Comparison of ENCODE assay signal across 31 cellular contexts in genomic region chr4:119529788-119530187, GRCh38.
"Had no signal": no experiment of that assay in that cellular context is flagged by ENCODE, and none has a peak within 500 bp of the region (broad histone marks: within the 10 kb centered on the region; RNA-seq: fewer than 3 reads in every experiment).

No MANE protein-coding gene starts in this region.

- H3K9me3 ChIP-seq: body of pancreas, esophagus squamous epithelium had no signal

- ATAC-seq: activated CD4-positive, alpha-beta T cell treated with anti-CD3 and anti-CD28 coated beads for 36 hours; activated naive CD4-positive, alpha-beta T cell treated with anti-CD3 and anti-CD28 coated beads, Interleukin-2, amount 50 U/mL, for 72 hours; activated T-cell treated with anti-CD3 and anti-CD28 coated beads, Interleukin-2, amount 50 U/mL, for 72 hours; body of pancreas; effector memory CD8-positive, alpha-beta T cell; T-helper 17 cell had no signal

- DNase-seq: activated CD4-positive, alpha-beta memory T cell treated with anti-CD3 and anti-CD28 coated beads, Interleukin-2, amount 10 ng/mL, durations not matched to agents 7 days and 5 days; activated CD4-positive, alpha-beta T cell treated with anti-CD3 and anti-CD28 coated beads for 36 hours; activated CD4-positive, alpha-beta T cell treated with anti-CD3 and anti-CD28 coated beads, Interleukin-2, amount 10 ng/mL, durations not matched to agents 24 days and 14 days; activated CD4-positive, CD25-positive, alpha-beta regulatory T cell; activated CD4-positive, CD25-positive, alpha-beta regulatory T cell treated with anti-CD3 and anti-CD28 coated beads, Interleukin-2, amount 50 U/mL, for 72 hours; activated CD8-positive, alpha-beta memory T cell treated with anti-CD3 and anti-CD28 coated beads, Interleukin-2, amount 50 U/mL, for 48 hours; activated gamma-delta T cell; activated naive CD4-positive, alpha-beta T cell; activated naive CD4-positive, alpha-beta T cell treated with anti-CD3 and anti-CD28 coated beads, Interleukin-2, amount 10 ng/mL, durations not matched to agents 7 days and 5 days; activated T-cell treated with anti-CD3 and anti-CD28 coated beads for 4 hours; activated T-cell treated with anti-CD3 and anti-CD28 coated beads, Interleukin-2, amount 50 U/mL, for 24 hours; activated T-cell treated with anti-CD3 and anti-CD28 coated beads, Interleukin-2, amount 50 U/mL, for 72 hours; amniotic stem cell; anterior cingulate cortex; body of pancreas; caudate nucleus; cortex of kidney; dermis blood vessel endothelial cell; effector CD4-positive, alpha-beta T cell; effector memory CD8-positive, alpha-beta T cell; erythroblast; esophagus squamous epithelium; foreskin melanocyte; head of caudate nucleus; T-helper 1 cell; T-helper 17 cell; T1000; WERI-Rb-1 had no signal

- H3K4me1 ChIP-seq: body of pancreas had no signal

- H3K4me1 Mint-ChIP-seq: activated CD4-positive, alpha-beta memory T cell treated with anti-CD3 and anti-CD28 coated beads, Interleukin-2, amount 10 ng/mL, durations not matched to agents 7 days and 5 days; activated CD4-positive, alpha-beta T cell treated with anti-CD3 and anti-CD28 coated beads for 36 hours; activated CD4-positive, alpha-beta T cell treated with anti-CD3 and anti-CD28 coated beads, Interleukin-2, amount 10 ng/mL, durations not matched to agents 24 days and 14 days; activated naive CD4-positive, alpha-beta T cell treated with anti-CD3 and anti-CD28 coated beads, Interleukin-2, amount 10 ng/mL, durations not matched to agents 7 days and 5 days; T-helper 17 cell had no signal

- H3K27ac Mint-ChIP-seq: activated CD4-positive, alpha-beta memory T cell treated with anti-CD3 and anti-CD28 coated beads, Interleukin-2, amount 10 ng/mL, durations not matched to agents 7 days and 5 days; activated CD4-positive, alpha-beta T cell treated with anti-CD3 and anti-CD28 coated beads for 36 hours; activated CD4-positive, alpha-beta T cell treated with anti-CD3 and anti-CD28 coated beads, Interleukin-2, amount 10 ng/mL, durations not matched to agents 24 days and 14 days; activated naive CD4-positive, alpha-beta T cell treated with anti-CD3 and anti-CD28 coated beads, Interleukin-2, amount 10 ng/mL, durations not matched to agents 7 days and 5 days; activated naive CD4-positive, alpha-beta T cell treated with anti-CD3 and anti-CD28 coated beads, Interleukin-2, amount 50 U/mL, for 72 hours; activated T-cell treated with anti-CD3 and anti-CD28 coated beads, Interleukin-2, amount 50 U/mL, for 24 hours; activated T-cell treated with anti-CD3 and anti-CD28 coated beads, Interleukin-2, amount 50 U/mL, for 72 hours; effector memory CD8-positive, alpha-beta T cell; T-helper 17 cell; T-helper 2 cell treated with Interferon-gamma antibody and Interleukin-4, amounts not matched to agents 5 μg/mL and 100 μg/mL, for 36 hours had no signal

- H3K4me3 Mint-ChIP-seq: activated CD4-positive, alpha-beta memory T cell treated with anti-CD3 and anti-CD28 coated beads, Interleukin-2, amount 10 ng/mL, durations not matched to agents 7 days and 5 days; activated CD4-positive, alpha-beta T cell treated with anti-CD3 and anti-CD28 coated beads for 36 hours; activated CD4-positive, alpha-beta T cell treated with anti-CD3 and anti-CD28 coated beads, Interleukin-2, amount 10 ng/mL, durations not matched to agents 24 days and 14 days; activated naive CD4-positive, alpha-beta T cell treated with anti-CD3 and anti-CD28 coated beads, Interleukin-2, amount 10 ng/mL, durations not matched to agents 7 days and 5 days; activated T-cell treated with anti-CD3 and anti-CD28 coated beads, Interleukin-2, amount 50 U/mL, for 24 hours; activated T-cell treated with anti-CD3 and anti-CD28 coated beads, Interleukin-2, amount 50 U/mL, for 72 hours; effector memory CD8-positive, alpha-beta T cell; T-helper 17 cell; T-helper 2 cell treated with Interferon-gamma antibody and Interleukin-4, amounts not matched to agents 5 μg/mL and 100 μg/mL, for 36 hours had no signal

- H3K4me3 ChIP-seq: body of pancreas, esophagus squamous epithelium had no signal

- H3K9me3 Mint-ChIP-seq: activated CD4-positive, alpha-beta T cell treated with anti-CD3 and anti-CD28 coated beads, Interleukin-2, amount 10 ng/mL, durations not matched to agents 24 days and 14 days; activated T-cell treated with anti-CD3 and anti-CD28 coated beads, Interleukin-2, amount 50 U/mL, for 24 hours; effector memory CD8-positive, alpha-beta T cell had no signal

- H3K27ac ChIP-seq: body of pancreas, esophagus squamous epithelium, WERI-Rb-1 had no signal

- FAIRE-seq: colon had no signal

- H3K27me3 ChIP-seq: body of pancreas, esophagus squamous epithelium had no signal

- H3K27me3 Mint-ChIP-seq: activated CD4-positive, alpha-beta memory T cell treated with anti-CD3 and anti-CD28 coated beads, Interleukin-2, amount 10 ng/mL, durations not matched to agents 7 days and 5 days; activated CD4-positive, alpha-beta T cell treated with anti-CD3 and anti-CD28 coated beads for 36 hours; activated CD4-positive, alpha-beta T cell treated with anti-CD3 and anti-CD28 coated beads, Interleukin-2, amount 10 ng/mL, durations not matched to agents 24 days and 14 days; activated naive CD4-positive, alpha-beta T cell treated with anti-CD3 and anti-CD28 coated beads, Interleukin-2, amount 10 ng/mL, durations not matched to agents 7 days and 5 days; activated T-cell treated with anti-CD3 and anti-CD28 coated beads, Interleukin-2, amount 50 U/mL, for 24 hours; effector memory CD8-positive, alpha-beta T cell; T-helper 17 cell had no signal
